ENCODE assay signal across 18 cellular contexts in the genomic region with DNA sequence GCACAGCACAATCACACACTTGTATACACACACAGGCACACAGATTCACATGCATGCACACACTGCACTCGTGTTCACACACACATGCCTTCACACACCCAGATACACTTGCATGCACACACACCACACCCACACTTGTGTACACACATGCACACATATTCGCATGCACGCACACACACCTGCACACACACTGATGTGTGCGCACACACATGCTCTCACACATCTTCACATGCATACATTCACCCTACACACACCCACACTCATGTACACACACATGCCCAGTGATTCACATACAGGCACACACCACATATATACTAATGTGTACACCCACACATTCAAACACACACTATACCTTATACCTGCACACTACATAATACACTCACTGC.
"Had no signal": no experiment of that assay in that cellular context is flagged by ENCODE, and none has a peak within 500 bp of the region (broad histone marks: within the 10 kb centered on the region; RNA-seq: fewer than 3 reads in every experiment).

No MANE protein-coding gene starts in this region.

- H3K27ac Mint-ChIP-seq: activated naive CD8-positive, alpha-beta T cell treated with anti-CD3 and anti-CD28 coated beads, Interleukin-2, amount 10 ng/mL, durations not matched to agents 7 days and 5 days; memory B cell; T-cell; T-helper 2 cell treated with Interferon-gamma antibody and Interleukin-4, amounts not matched to agents 5 μg/mL and 100 μg/mL, for 36 hours had no signal

- H3K4me1 ChIP-seq: foreskin keratinocyte, prostate gland, transverse colon had no signal

- H3K36me3 ChIP-seq: prostate gland, right atrium auricular region, transverse colon had no signal

- H3K27me3 ChIP-seq: right atrium auricular region, transverse colon had no signal

- H3K36me3 Mint-ChIP-seq: activated naive CD8-positive, alpha-beta T cell treated with anti-CD3 and anti-CD28 coated beads, Interleukin-2, amount 10 ng/mL, durations not matched to agents 7 days and 5 days; memory B cell; T-cell had no signal

- H3K9me3 Mint-ChIP-seq: activated naive CD8-positive, alpha-beta T cell treated with anti-CD3 and anti-CD28 coated beads, Interleukin-2, amount 10 ng/mL, durations not matched to agents 7 days and 5 days; activated T-cell treated with anti-CD3 and anti-CD28 coated beads, Interleukin-2, amount 50 U/mL, for 4 hours; neural crest cell; T-cell; T-helper 2 cell treated with Interferon-gamma antibody and Interleukin-4, amounts not matched to agents 5 μg/mL and 100 μg/mL, for 36 hours had no signal

- H3K4me3 Mint-ChIP-seq: activated naive CD8-positive, alpha-beta T cell treated with anti-CD3 and anti-CD28 coated beads, Interleukin-2, amount 10 ng/mL, durations not matched to agents 7 days and 5 days; activated T-cell treated with anti-CD3 and anti-CD28 coated beads, Interleukin-2, amount 50 U/mL, for 4 hours; memory B cell; neural crest cell; T-cell; T-helper 2 cell treated with Interferon-gamma antibody and Interleukin-4, amounts not matched to agents 5 μg/mL and 100 μg/mL, for 36 hours had no signal

- DNase-seq: activated CD8-positive, alpha-beta memory T cell treated with anti-CD3 and anti-CD28 coated beads, Interleukin-2, amount 50 U/mL, for 48 hours; activated naive CD4-positive, alpha-beta T cell treated with Interleukin-2 at 50 U/mL for 16 hours; activated naive CD8-positive, alpha-beta T cell treated with anti-CD3 and anti-CD28 coated beads, Interleukin-2, amount 10 ng/mL, durations not matched to agents 7 days and 5 days; activated T-cell treated with anti-CD3 and anti-CD28 coated beads, Interleukin-2, amount 50 U/mL, for 4 hours; amygdala; dermis blood vessel endothelial cell; effector memory CD4-positive, alpha-beta T cell; foreskin keratinocyte; left colon; mucosa of descending colon; stimulated activated CD4-positive, alpha-beta T cell treated with anti-CD3 and anti-CD28 coated beads, Interleukin-1b, Interleukin-23, amount 100 ng/mL, for 48 hours; T-cell; transverse colon had no signal

- ATAC-seq: activated T-cell treated with anti-CD3 and anti-CD28 coated beads, Interleukin-2, amount 50 U/mL, for 4 hours; left colon; mucosa of descending colon had no signal

- H3K4me3 ChIP-seq: mucosa of descending colon, prostate gland, right atrium auricular region, transverse colon had no signal

- H3K9me3 ChIP-seq: mucosa of descending colon, prostate gland, right atrium auricular region, transverse colon had no signal

- H3K27ac ChIP-seq: foreskin keratinocyte, prostate gland, right atrium auricular region, transverse colon had no signal

- H3K4me1 Mint-ChIP-seq: memory B cell had no signal
